ENCODE assay signal across 8 cellular contexts in genomic region chr1:247077768-247078314, GRCh38. TPM values are rescaled to one million over a fixed set of nuclear protein-coding genes. Genes with fewer than 3 reads are reported as not detected.
DNase-seq lines count a peak whose midpoint lies in the region; ATAC-seq lines count a peak whose summit lies in the region.

No MANE protein-coding gene starts in this region.

- H3K27me3 Mint-ChIP-seq in activated CD4-positive, alpha-beta memory T cell treated with anti-CD3 and anti-CD28 coated beads, Interleukin-2, amount 10 ng/mL, durations not matched to agents 7 days and 5 days = peaks cover 4% of the 10 kb centered on the region

- H3K4me1 Mint-ChIP-seq in activated CD4-positive, alpha-beta memory T cell treated with anti-CD3 and anti-CD28 coated beads, Interleukin-2, amount 10 ng/mL, durations not matched to agents 7 days and 5 days = peaks cover 21% of the 10 kb centered on the region

- H3K4me3 Mint-ChIP-seq in activated CD4-positive, alpha-beta memory T cell treated with anti-CD3 and anti-CD28 coated beads, Interleukin-2, amount 10 ng/mL, durations not matched to agents 7 days and 5 days = peak overlapping the region; percentile 83

- POLR2A ChIA-PET in activated CD4-positive, alpha-beta memory T cell treated with anti-CD3 and anti-CD28 coated beads, Interleukin-2, amount 10 ng/mL, durations not matched to agents 7 days and 5 days (lab: Charles Lee) = interaction anchor here (1.4 kb wide), 2 partner anchors 23 to 146 kb away, joined by 5 read pairs; no protein-coding TSS in a partner anchor

- peak overlapping the region; percentile 62 to 96 (median 86) for H3K4me3 ChIP-seq in skin epidermis

- CTCF ChIA-PET in activated CD4-positive, alpha-beta memory T cell treated with anti-CD3 and anti-CD28 coated beads, Interleukin-2, amount 10 ng/mL, durations not matched to agents 7 days and 5 days (lab: Charles Lee) = no interaction called here

- peak; percentile 9 for DNase-seq in NCI-H748 treated with DMSO at 0.1 percent for 48 hours (lab: John Stamatoyannopoulos, UW)
- DNase-seq in NCI-H748 (lab: John Stamatoyannopoulos, UW; ENCODE audit: unreplicated experiment) = no peak
- no peak for DNase-seq in activated CD4-positive, alpha-beta memory T cell treated with anti-CD3 and anti-CD28 coated beads, Interleukin-2, amount 10 ng/mL, durations not matched to agents 7 days and 5 days
- DNase-seq in hepatic stellate cell (ENCODE audit: low spot score) = peak; percentile 11
- DNase-seq in D341Med (ENCODE audit: low spot score) = no peak

- H3K27ac Mint-ChIP-seq in activated CD4-positive, alpha-beta memory T cell treated with anti-CD3 and anti-CD28 coated beads, Interleukin-2, amount 10 ng/mL, durations not matched to agents 7 days and 5 days = no peak overlapping the region

- peak overlapping the region in 20 of 21 experiments; percentile 41 to 86 (median 77) for H3K27ac ChIP-seq in skin epidermis

- ATAC-seq in HG03159 (IDR thresholded peaks at IDR 0.05; ENCODE audit: unreplicated experiment) (peak; percentile 26), GM21526 (IDR thresholded peaks at IDR 0.05; ENCODE audit: low FRiP score, unreplicated experiment) (no peak)

- peaks cover 14% of the 10 kb centered on the region for H3K9me3 Mint-ChIP-seq in activated CD4-positive, alpha-beta memory T cell treated with anti-CD3 and anti-CD28 coated beads, Interleukin-2, amount 10 ng/mL, durations not matched to agents 7 days and 5 days

- H3K36me3 Mint-ChIP-seq in activated CD4-positive, alpha-beta memory T cell treated with anti-CD3 and anti-CD28 coated beads, Interleukin-2, amount 10 ng/mL, durations not matched to agents 7 days and 5 days (ENCODE audit: low read depth) = peaks cover 20% of the 10 kb centered on the region

RNA-seq across cellular contexts. Expression of gene ZNF670, which starts 0.8 kb away (rescaled TPM):
- 1 to 10 TPM; 1.4 TPM for total RNA-seq in activated CD4-positive, alpha-beta memory T cell treated with anti-CD3 and anti-CD28 coated beads, Interleukin-2, amount 10 ng/mL, durations not matched to agents 7 days and 5 days

RNA-seq across cellular contexts. Expression of gene ZNF669, which starts 26.3 kb away (rescaled TPM):
- 10 to 100 TPM; 10.3 to 11.6 TPM for total RNA-seq in activated CD4-positive, alpha-beta memory T cell treated with anti-CD3 and anti-CD28 coated beads, Interleukin-2, amount 10 ng/mL, durations not matched to agents 7 days and 5 days

Comparison
In these comparisons a context has a peak if more than half of its experiments do, and no peak if none do; other contexts are left out.
1. DNase-seq: peak in NCI-H748 treated with DMSO at 0.1 percent for 48 hours (single experiment) and hepatic stellate cell (single experiment); none in NCI-H748 (single experiment), activated CD4-positive, alpha-beta memory T cell treated with anti-CD3 and anti-CD28 coated beads, Interleukin-2, amount 10 ng/mL, durations not matched to agents 7 days and 5 days (single experiment) and D341Med (single experiment).